In genomic region chr13:95604534-95604915, GRCh38 we compare ENCODE assay signal across 1 cellular context.
TF ChIP-seq lines count a peak whose summit lies in the region.

No MANE protein-coding gene starts in this region.

TF ChIP-seq in IMR-90, 13 proteins besides CTCF, POLR2A, EP300 and RAD21:
- no peak for TF ChIP-seq USF2 (IDR thresholded peaks at IDR 0.05; ENCODE audit: low read depth, low read length)
- TF ChIP-seq NFE2L2 (IDR thresholded peaks at IDR 0.05; ENCODE audit: low read depth, low read length): no peak
- TF ChIP-seq SMC3 (IDR thresholded peaks at IDR 0.05; ENCODE audit: low read depth, low read length): no peak
- no peak for TF ChIP-seq ELK1 (IDR thresholded peaks at IDR 0.05; ENCODE audit: borderline replicate concordance, low read depth, low read length)
- no peak for TF ChIP-seq MAZ (IDR thresholded peaks at IDR 0.05; ENCODE audit: borderline replicate concordance, low read depth, low read length)
- TF ChIP-seq CHD1 (IDR thresholded peaks at IDR 0.05; ENCODE audit: low read depth, low read length): no peak
- no peak for TF ChIP-seq RFX5 (IDR thresholded peaks at IDR 0.05; ENCODE audit: low read depth, low read length)
- no peak for TF ChIP-seq CEBPB (IDR thresholded peaks at IDR 0.05; ENCODE audit: low read depth, low read length)
- TF ChIP-seq BHLHE40 (IDR thresholded peaks at IDR 0.05; ENCODE audit: low read depth, low read length): no peak
- no peak for TF ChIP-seq RCOR1 (IDR thresholded peaks at IDR 0.05; ENCODE audit: insufficient replicate concordance, low read length)
- no peak for TF ChIP-seq MAFK (IDR thresholded peaks at IDR 0.05; ENCODE audit: low read depth, low read length)
- TF ChIP-seq MXI1 (IDR thresholded peaks at IDR 0.05; ENCODE audit: borderline replicate concordance, low read depth, low read length): no peak
- TF ChIP-seq FOS (IDR thresholded peaks at IDR 0.05; ENCODE audit: low read depth, low read length): no peak
